In the genomic region with DNA sequence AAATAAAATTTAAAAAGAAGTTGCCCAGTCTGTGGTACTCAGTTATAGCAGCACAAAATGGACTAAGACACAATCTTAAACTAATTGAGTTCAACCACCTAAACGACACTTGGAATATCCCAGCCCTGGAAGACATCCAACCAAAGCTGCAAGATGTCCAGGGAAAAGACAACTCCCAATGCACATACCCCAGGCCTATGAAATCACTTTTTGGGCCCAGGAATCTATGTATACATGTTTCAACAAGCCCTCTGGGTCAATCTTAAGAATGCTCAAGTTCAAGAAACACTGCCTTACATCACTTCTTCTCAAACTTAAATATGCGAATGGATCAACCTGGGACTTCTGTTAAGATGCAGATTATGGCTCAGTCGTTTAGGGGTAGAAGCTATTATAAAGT, we compare ENCODE assay signal across 14 cellular contexts.
DNase-seq lines count a peak whose midpoint lies in the region; ATAC-seq and TF ChIP-seq lines count a peak whose summit lies in the region.
"Had no signal": no experiment of that assay in that cellular context is flagged by ENCODE, and none has a peak within 500 bp of the region (broad histone marks: within the 10 kb centered on the region; RNA-seq: fewer than 3 reads in every experiment).

No MANE protein-coding gene starts in this region.

- no peak for ATAC-seq in GM18861 (IDR thresholded peaks at IDR 0.05; ENCODE audit: unreplicated experiment)
- ATAC-seq: CD8-positive, alpha-beta T cell; HCT116 had no signal

- DNase-seq in DMS 273 (lab: John Stamatoyannopoulos, UW; ENCODE audit: unreplicated experiment) (peak; percentile 8), DMS 273 treated with DMSO at 0.1 percent for 48 hours (lab: John Stamatoyannopoulos, UW) (no peak), NCI-H446 treated with DMSO at 0.1 percent for 48 hours (lab: John Stamatoyannopoulos, UW) (peak; percentile 27), epithelial cell of esophagus (ENCODE audit: low read depth) (peak; percentile 56), inferior parietal cortex (ENCODE audit: extremely low spot score) (no peak)
- DNase-seq: Caco-2; CD8-positive, alpha-beta T cell; DMS53; DMS79 treated with DMSO at 0.1 percent for 48 hours; GM23248; H9 had no signal

- no peak for TF ChIP-seq CTCF in epithelial cell of esophagus (IDR thresholded peaks at IDR 0.05; ENCODE audit: insufficient read depth, low read depth, low read length, missing control alignments)

- H3K4me3 ChIP-seq in epithelial cell of esophagus (ENCODE audit: low read length), result no peak overlapping the region
- H3K4me3 ChIP-seq: BLaER1 treated with 17β-estradiol and CSF1 and Interleukin-3, amounts not matched to agents 10 nM and 100 nM; GM23248 had no signal

Comparison
In these comparisons a context has a peak if more than half of its experiments do, and no peak if none do; other contexts are left out.
1. DNase-seq: peak in DMS 273 (single experiment), NCI-H446 treated with DMSO at 0.1 percent for 48 hours (single experiment) and epithelial cell of esophagus (single experiment); none in DMS 273 treated with DMSO at 0.1 percent for 48 hours (single experiment) and inferior parietal cortex (single experiment).